In the genomic region with DNA sequence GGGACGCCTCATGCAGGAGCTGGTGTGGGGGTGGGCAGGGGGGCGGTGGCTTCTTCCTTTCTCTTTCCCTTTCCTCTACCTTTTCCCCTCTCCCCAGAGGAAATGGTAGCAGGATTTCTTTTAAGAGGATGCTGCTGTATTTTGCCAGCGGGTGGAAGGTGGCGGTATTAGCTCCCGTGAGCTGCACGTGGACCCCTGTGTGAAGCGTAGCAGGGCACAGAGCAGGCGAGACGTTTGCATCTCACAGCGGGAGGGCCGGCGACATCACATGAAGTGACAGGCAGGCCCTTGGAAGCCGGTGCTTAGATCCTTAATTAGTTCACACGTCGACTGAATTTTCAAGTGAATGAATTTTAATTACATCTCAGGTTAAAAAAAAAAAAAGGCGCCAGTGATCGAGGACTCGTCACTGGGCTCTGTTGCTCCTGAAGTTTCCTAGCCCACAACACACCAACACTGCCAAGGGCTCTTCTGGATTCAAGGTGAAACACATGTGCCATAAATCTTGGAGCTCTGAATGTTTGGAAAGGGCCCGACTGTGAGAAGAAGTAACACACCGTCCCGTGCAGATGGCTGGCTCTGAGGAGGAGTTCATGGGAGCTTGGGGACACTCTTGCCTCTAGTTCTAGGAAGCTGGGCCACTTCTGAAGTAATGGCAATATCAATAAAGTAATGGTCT, we compare ENCODE assay signal across 2 cellular contexts.
A peak's percentile ranks its signal among the peaks of the same experiment; 100 is the strongest.
TF ChIP-seq lines count a peak whose summit lies in the region.

No MANE protein-coding gene starts in this region.

TF ChIP-seq in HEK293, 187 proteins besides CTCF, POLR2A, EP300 and RAD21:
- TF ChIP-seq ZNF623 (tag by site-specific recombination; IDR thresholded peaks at IDR 0.05) (no peak), ZIC2 (tag by site-specific recombination; IDR thresholded peaks at IDR 0.05) (peak; percentile 21; the same call in 1 of the 2 replicates), SP7 (tag by site-specific recombination; IDR thresholded peaks at IDR 0.05) (no peak), ZNF223 (tag by site-specific recombination; IDR thresholded peaks at IDR 0.05) (no peak), ZNF76 (tag by site-specific recombination; IDR thresholded peaks at IDR 0.05; ENCODE audit: borderline replicate concordance, low read depth) (no peak), OSR2 (tag by site-specific recombination; IDR thresholded peaks at IDR 0.05) (peak; percentile 44; the same call in 1 of the 2 replicates), SCRT1 (tag by site-specific recombination; IDR thresholded peaks at IDR 0.05; ENCODE audit: borderline replicate concordance) (no peak), YY1 (tag by site-specific recombination; IDR thresholded peaks at IDR 0.05) (no peak), ZNF654 (tag by site-specific recombination; IDR thresholded peaks at IDR 0.05; ENCODE audit: low read depth) (no peak), ZNF114 (tag by site-specific recombination; IDR thresholded peaks at IDR 0.05) (no peak)
- TF ChIP-seq, protein P1, sequence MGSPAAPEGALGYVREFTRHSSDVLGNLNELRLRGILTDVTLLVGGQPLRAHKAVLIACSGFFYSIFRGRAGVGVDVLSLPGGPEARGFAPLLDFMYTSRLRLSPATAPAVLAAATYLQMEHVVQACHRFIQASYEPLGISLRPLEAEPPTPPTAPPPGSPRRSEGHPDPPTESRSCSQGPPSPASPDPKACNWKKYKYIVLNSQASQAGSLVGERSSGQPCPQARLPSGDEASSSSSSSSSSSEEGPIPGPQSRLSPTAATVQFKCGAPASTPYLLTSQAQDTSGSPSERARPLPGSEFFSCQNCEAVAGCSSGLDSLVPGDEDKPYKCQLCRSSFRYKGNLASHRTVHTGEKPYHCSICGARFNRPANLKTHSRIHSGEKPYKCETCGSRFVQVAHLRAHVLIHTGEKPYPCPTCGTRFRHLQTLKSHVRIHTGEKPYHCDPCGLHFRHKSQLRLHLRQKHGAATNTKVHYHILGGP (tag by site-specific recombination; IDR thresholded peaks at IDR 0.05), result no peak
- TF ChIP-seq, protein P2, sequence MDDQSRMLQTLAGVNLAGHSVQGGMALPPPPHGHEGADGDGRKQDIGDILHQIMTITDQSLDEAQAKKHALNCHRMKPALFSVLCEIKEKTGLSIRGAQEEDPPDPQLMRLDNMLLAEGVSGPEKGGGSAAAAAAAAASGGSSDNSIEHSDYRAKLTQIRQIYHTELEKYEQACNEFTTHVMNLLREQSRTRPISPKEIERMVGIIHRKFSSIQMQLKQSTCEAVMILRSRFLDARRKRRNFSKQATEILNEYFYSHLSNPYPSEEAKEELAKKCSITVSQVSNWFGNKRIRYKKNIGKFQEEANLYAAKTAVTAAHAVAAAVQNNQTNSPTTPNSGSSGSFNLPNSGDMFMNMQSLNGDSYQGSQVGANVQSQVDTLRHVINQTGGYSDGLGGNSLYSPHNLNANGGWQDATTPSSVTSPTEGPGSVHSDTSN (CRISPR knock-in tag; IDR thresholded peaks at IDR 0.05), result no peak
- TF ChIP-seq, protein P3, sequence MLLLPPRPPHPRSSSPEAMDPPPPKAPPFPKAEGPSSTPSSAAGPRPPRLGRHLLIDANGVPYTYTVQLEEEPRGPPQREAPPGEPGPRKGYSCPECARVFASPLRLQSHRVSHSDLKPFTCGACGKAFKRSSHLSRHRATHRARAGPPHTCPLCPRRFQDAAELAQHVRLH (tag by site-specific recombination; IDR thresholded peaks at IDR 0.05), result no peak
- TF ChIP-seq, protein P4, sequence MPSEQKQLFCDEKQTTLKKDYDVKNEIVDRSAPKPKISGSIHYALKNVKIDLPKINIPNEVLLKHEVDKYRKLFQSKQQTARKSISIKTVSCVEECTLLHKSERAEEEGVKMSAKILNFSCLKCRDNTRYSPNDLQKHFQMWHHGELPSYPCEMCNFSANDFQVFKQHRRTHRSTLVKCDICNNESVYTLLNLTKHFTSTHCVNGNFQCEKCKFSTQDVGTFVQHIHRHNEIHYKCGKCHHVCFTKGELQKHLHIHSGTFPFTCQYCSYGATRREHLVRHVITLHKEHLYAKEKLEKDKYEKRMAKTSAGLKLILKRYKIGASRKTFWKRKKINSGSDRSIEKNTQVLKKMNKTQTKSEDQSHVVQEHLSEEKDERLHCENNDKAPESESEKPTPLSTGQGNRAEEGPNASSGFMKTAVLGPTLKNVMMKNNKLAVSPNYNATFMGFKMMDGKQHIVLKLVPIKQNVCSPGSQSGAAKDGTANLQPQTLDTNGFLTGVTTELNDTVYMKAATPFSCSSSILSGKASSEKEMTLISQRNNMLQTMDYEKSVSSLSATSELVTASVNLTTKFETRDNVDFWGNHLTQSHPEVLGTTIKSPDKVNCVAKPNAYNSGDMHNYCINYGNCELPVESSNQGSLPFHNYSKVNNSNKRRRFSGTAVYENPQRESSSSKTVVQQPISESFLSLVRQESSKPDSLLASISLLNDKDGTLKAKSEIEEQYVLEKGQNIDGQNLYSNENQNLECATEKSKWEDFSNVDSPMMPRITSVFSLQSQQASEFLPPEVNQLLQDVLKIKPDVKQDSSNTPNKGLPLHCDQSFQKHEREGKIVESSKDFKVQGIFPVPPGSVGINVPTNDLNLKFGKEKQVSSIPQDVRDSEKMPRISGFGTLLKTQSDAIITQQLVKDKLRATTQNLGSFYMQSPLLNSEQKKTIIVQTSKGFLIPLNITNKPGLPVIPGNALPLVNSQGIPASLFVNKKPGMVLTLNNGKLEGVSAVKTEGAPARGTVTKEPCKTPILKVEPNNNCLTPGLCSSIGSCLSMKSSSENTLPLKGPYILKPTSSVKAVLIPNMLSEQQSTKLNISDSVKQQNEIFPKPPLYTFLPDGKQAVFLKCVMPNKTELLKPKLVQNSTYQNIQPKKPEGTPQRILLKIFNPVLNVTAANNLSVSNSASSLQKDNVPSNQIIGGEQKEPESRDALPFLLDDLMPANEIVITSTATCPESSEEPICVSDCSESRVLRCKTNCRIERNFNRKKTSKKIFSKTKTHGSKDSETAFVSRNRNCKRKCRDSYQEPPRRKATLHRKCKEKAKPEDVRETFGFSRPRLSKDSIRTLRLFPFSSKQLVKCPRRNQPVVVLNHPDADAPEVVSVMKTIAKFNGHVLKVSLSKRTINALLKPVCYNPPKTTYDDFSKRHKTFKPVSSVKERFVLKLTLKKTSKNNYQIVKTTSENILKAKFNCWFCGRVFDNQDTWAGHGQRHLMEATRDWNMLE (tag by site-specific recombination; conservative IDR thresholded peaks at IDR 0.05; ENCODE audit: low read depth), result no peak

TF ChIP-seq in WTC11, 78 proteins besides CTCF, POLR2A, EP300 and RAD21:
- TF ChIP-seq, protein P5, sequence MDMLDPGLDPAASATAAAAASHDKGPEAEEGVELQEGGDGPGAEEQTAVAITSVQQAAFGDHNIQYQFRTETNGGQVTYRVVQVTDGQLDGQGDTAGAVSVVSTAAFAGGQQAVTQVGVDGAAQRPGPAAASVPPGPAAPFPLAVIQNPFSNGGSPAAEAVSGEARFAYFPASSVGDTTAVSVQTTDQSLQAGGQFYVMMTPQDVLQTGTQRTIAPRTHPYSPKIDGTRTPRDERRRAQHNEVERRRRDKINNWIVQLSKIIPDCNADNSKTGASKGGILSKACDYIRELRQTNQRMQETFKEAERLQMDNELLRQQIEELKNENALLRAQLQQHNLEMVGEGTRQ (CRISPR knock-in tag; IDR thresholded peaks at IDR 0.05), result no peak
- no peak for TF ChIP-seq SOX15 (CRISPR knock-in tag; IDR thresholded peaks at IDR 0.05)
- no peak for TF ChIP-seq ZNF671 (CRISPR knock-in tag; IDR thresholded peaks at IDR 0.05)
- TF ChIP-seq ETV6 (CRISPR knock-in tag; IDR thresholded peaks at IDR 0.05), result no peak
- TF ChIP-seq, protein P6, sequence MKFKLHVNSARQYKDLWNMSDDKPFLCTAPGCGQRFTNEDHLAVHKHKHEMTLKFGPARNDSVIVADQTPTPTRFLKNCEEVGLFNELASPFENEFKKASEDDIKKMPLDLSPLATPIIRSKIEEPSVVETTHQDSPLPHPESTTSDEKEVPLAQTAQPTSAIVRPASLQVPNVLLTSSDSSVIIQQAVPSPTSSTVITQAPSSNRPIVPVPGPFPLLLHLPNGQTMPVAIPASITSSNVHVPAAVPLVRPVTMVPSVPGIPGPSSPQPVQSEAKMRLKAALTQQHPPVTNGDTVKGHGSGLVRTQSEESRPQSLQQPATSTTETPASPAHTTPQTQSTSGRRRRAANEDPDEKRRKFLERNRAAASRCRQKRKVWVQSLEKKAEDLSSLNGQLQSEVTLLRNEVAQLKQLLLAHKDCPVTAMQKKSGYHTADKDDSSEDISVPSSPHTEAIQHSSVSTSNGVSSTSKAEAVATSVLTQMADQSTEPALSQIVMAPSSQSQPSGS (CRISPR knock-in tag; IDR thresholded peaks at IDR 0.05; ENCODE audit: borderline replicate concordance, low read depth), result no peak
- no peak for TF ChIP-seq ZNF219 (CRISPR knock-in tag; IDR thresholded peaks at IDR 0.05; ENCODE audit: borderline replicate concordance)
- TF ChIP-seq, protein P7, sequence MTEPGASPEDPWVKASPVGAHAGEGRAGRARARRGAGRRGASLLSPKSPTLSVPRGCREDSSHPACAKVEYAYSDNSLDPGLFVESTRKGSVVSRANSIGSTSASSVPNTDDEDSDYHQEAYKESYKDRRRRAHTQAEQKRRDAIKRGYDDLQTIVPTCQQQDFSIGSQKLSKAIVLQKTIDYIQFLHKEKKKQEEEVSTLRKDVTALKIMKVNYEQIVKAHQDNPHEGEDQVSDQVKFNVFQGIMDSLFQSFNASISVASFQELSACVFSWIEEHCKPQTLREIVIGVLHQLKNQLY (CRISPR knock-in tag; IDR thresholded peaks at IDR 0.05), result no peak
- TF ChIP-seq, protein P8, sequence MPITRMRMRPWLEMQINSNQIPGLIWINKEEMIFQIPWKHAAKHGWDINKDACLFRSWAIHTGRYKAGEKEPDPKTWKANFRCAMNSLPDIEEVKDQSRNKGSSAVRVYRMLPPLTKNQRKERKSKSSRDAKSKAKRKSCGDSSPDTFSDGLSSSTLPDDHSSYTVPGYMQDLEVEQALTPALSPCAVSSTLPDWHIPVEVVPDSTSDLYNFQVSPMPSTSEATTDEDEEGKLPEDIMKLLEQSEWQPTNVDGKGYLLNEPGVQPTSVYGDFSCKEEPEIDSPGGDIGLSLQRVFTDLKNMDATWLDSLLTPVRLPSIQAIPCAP (CRISPR knock-in tag; IDR thresholded peaks at IDR 0.05), result no peak
- TF ChIP-seq, protein P9, sequence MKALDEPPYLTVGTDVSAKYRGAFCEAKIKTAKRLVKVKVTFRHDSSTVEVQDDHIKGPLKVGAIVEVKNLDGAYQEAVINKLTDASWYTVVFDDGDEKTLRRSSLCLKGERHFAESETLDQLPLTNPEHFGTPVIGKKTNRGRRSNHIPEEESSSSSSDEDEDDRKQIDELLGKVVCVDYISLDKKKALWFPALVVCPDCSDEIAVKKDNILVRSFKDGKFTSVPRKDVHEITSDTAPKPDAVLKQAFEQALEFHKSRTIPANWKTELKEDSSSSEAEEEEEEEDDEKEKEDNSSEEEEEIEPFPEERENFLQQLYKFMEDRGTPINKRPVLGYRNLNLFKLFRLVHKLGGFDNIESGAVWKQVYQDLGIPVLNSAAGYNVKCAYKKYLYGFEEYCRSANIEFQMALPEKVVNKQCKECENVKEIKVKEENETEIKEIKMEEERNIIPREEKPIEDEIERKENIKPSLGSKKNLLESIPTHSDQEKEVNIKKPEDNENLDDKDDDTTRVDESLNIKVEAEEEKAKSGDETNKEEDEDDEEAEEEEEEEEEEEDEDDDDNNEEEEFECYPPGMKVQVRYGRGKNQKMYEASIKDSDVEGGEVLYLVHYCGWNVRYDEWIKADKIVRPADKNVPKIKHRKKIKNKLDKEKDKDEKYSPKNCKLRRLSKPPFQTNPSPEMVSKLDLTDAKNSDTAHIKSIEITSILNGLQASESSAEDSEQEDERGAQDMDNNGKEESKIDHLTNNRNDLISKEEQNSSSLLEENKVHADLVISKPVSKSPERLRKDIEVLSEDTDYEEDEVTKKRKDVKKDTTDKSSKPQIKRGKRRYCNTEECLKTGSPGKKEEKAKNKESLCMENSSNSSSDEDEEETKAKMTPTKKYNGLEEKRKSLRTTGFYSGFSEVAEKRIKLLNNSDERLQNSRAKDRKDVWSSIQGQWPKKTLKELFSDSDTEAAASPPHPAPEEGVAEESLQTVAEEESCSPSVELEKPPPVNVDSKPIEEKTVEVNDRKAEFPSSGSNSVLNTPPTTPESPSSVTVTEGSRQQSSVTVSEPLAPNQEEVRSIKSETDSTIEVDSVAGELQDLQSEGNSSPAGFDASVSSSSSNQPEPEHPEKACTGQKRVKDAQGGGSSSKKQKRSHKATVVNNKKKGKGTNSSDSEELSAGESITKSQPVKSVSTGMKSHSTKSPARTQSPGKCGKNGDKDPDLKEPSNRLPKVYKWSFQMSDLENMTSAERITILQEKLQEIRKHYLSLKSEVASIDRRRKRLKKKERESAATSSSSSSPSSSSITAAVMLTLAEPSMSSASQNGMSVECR (CRISPR knock-in tag; IDR thresholded peaks at IDR 0.05; ENCODE audit: borderline replicate concordance), result no peak
- TF ChIP-seq, protein P10, sequence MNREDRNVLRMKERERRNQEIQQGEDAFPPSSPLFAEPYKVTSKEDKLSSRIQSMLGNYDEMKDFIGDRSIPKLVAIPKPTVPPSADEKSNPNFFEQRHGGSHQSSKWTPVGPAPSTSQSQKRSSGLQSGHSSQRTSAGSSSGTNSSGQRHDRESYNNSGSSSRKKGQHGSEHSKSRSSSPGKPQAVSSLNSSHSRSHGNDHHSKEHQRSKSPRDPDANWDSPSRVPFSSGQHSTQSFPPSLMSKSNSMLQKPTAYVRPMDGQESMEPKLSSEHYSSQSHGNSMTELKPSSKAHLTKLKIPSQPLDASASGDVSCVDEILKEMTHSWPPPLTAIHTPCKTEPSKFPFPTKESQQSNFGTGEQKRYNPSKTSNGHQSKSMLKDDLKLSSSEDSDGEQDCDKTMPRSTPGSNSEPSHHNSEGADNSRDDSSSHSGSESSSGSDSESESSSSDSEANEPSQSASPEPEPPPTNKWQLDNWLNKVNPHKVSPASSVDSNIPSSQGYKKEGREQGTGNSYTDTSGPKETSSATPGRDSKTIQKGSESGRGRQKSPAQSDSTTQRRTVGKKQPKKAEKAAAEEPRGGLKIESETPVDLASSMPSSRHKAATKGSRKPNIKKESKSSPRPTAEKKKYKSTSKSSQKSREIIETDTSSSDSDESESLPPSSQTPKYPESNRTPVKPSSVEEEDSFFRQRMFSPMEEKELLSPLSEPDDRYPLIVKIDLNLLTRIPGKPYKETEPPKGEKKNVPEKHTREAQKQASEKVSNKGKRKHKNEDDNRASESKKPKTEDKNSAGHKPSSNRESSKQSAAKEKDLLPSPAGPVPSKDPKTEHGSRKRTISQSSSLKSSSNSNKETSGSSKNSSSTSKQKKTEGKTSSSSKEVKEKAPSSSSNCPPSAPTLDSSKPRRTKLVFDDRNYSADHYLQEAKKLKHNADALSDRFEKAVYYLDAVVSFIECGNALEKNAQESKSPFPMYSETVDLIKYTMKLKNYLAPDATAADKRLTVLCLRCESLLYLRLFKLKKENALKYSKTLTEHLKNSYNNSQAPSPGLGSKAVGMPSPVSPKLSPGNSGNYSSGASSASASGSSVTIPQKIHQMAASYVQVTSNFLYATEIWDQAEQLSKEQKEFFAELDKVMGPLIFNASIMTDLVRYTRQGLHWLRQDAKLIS (CRISPR knock-in tag; IDR thresholded peaks at IDR 0.05; ENCODE audit: borderline replicate concordance), result no peak
- TF ChIP-seq ZNF416 (CRISPR knock-in tag; IDR thresholded peaks at IDR 0.05), result no peak
- TF ChIP-seq, protein P11, sequence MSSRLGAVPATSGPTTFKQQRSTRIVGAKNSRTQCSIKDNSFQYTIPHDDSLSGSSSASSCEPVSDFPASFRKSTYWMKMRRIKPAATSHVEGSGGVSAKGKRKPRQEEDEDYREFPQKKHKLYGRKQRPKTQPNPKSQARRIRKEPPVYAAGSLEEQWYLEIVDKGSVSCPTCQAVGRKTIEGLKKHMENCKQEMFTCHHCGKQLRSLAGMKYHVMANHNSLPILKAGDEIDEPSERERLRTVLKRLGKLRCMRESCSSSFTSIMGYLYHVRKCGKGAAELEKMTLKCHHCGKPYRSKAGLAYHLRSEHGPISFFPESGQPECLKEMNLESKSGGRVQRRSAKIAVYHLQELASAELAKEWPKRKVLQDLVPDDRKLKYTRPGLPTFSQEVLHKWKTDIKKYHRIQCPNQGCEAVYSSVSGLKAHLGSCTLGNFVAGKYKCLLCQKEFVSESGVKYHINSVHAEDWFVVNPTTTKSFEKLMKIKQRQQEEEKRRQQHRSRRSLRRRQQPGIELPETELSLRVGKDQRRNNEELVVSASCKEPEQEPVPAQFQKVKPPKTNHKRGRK (CRISPR knock-in tag; IDR thresholded peaks at IDR 0.05; ENCODE audit: borderline replicate concordance), result no peak
